8 cellular contexts compared by ENCODE assay signal in genomic region chr2:54680397-54681032, GRCh38. TPM values are rescaled to one million over a fixed set of nuclear protein-coding genes. Genes with fewer than 3 reads are reported as not detected.
A peak's percentile ranks its signal among the peaks of the same experiment; 100 is the strongest.
DNase-seq lines count a peak whose midpoint lies in the region; ATAC-seq lines count a peak whose summit lies in the region.

No MANE protein-coding gene starts in this region.

- H3K36me3 Mint-ChIP-seq in activated T-helper 1 cell treated with anti-CD3 and anti-CD28 coated beads, Interleukin-12 subunit alpha, Interleukin-12 subunit beta, Interleukin-2, Interleukin-4 antibody, amounts not matched to agents 30 ng/mL and 10 ng/mL and 1 ng/mL, durations not matched to agents 14 hours and 24 hours and 36 hours (ENCODE audit: low read depth): no peaks in the 10 kb centered on the region
- H3K36me3 Mint-ChIP-seq in stimulated activated naive CD8-positive, alpha-beta T cell treated with anti-CD3 and anti-CD28 coated beads, Interleukin-15, Interleukin-2, amounts not matched to agents 100 ng/mL and 50 ng/mL, for 24 hours (ENCODE audit: low read depth): no peaks in the 10 kb centered on the region

- peak overlapping the region; percentile 78 for H3K4me3 Mint-ChIP-seq in activated T-helper 1 cell treated with anti-CD3 and anti-CD28 coated beads, Interleukin-12 subunit alpha, Interleukin-12 subunit beta, Interleukin-2, Interleukin-4 antibody, amounts not matched to agents 30 ng/mL and 10 ng/mL and 1 ng/mL, durations not matched to agents 14 hours and 24 hours and 36 hours
- H3K4me3 Mint-ChIP-seq in stimulated activated naive CD8-positive, alpha-beta T cell treated with anti-CD3 and anti-CD28 coated beads, Interleukin-15, Interleukin-2, amounts not matched to agents 100 ng/mL and 50 ng/mL, for 24 hours: peak overlapping the region; percentile 61

- intact Hi-C loops in activated T-helper 1 cell treated with anti-CD3 and anti-CD28 coated beads, Interleukin-12 subunit alpha, Interleukin-12 subunit beta, Interleukin-2, Interleukin-4 antibody, amounts not matched to agents 30 ng/mL and 10 ng/mL and 1 ng/mL, durations not matched to agents 14 hours and 24 hours and 36 hours (cut with micrococcal nuclease): loop anchor here (1.0 to 5.0 kb wide), 10 partner anchors 7 to 632 kb away; partner anchors contain the start of gene EML6

- DNase-seq in AG20443 (ENCODE audit: low spot score) (peak; percentile 45), NCI-H2107 (lab: John Stamatoyannopoulos, UW) (no peak), DMS153 (lab: John Stamatoyannopoulos, UW) (no peak), NCI-H1048 (lab: John Stamatoyannopoulos, UW) (no peak)
- DNase-seq in activated T-helper 1 cell treated with anti-CD3 and anti-CD28 coated beads, Interleukin-12 subunit alpha, Interleukin-12 subunit beta, Interleukin-2, Interleukin-4 antibody, amounts not matched to agents 30 ng/mL and 10 ng/mL and 1 ng/mL, durations not matched to agents 14 hours and 24 hours and 36 hours (ENCODE audit: low spot score): peak; percentile 39

- peaks cover 59% of the 10 kb centered on the region for H3K4me1 Mint-ChIP-seq in activated T-helper 1 cell treated with anti-CD3 and anti-CD28 coated beads, Interleukin-12 subunit alpha, Interleukin-12 subunit beta, Interleukin-2, Interleukin-4 antibody, amounts not matched to agents 30 ng/mL and 10 ng/mL and 1 ng/mL, durations not matched to agents 14 hours and 24 hours and 36 hours (ENCODE audit: low read depth)
- peaks cover 29% of the 10 kb centered on the region for H3K4me1 Mint-ChIP-seq in stimulated activated naive CD8-positive, alpha-beta T cell treated with anti-CD3 and anti-CD28 coated beads, Interleukin-15, Interleukin-2, amounts not matched to agents 100 ng/mL and 50 ng/mL, for 24 hours (ENCODE audit: low read depth)

- H3K27ac Mint-ChIP-seq in activated T-helper 1 cell treated with anti-CD3 and anti-CD28 coated beads, Interleukin-12 subunit alpha, Interleukin-12 subunit beta, Interleukin-2, Interleukin-4 antibody, amounts not matched to agents 30 ng/mL and 10 ng/mL and 1 ng/mL, durations not matched to agents 14 hours and 24 hours and 36 hours: peak overlapping the region; percentile 65
- peak overlapping the region; percentile 89 for H3K27ac Mint-ChIP-seq in stimulated activated naive CD8-positive, alpha-beta T cell treated with anti-CD3 and anti-CD28 coated beads, Interleukin-15, Interleukin-2, amounts not matched to agents 100 ng/mL and 50 ng/mL, for 24 hours

- ATAC-seq in GM19328 (IDR thresholded peaks at IDR 0.05; ENCODE audit: unreplicated experiment) (peak; percentile 80), HG03280 (IDR thresholded peaks at IDR 0.05; ENCODE audit: unreplicated experiment) (peak; percentile 53)

- H3K9me3 Mint-ChIP-seq in activated T-helper 1 cell treated with anti-CD3 and anti-CD28 coated beads, Interleukin-12 subunit alpha, Interleukin-12 subunit beta, Interleukin-2, Interleukin-4 antibody, amounts not matched to agents 30 ng/mL and 10 ng/mL and 1 ng/mL, durations not matched to agents 14 hours and 24 hours and 36 hours: no peaks in the 10 kb centered on the region
- H3K9me3 Mint-ChIP-seq in stimulated activated naive CD8-positive, alpha-beta T cell treated with anti-CD3 and anti-CD28 coated beads, Interleukin-15, Interleukin-2, amounts not matched to agents 100 ng/mL and 50 ng/mL, for 24 hours: no peaks in the 10 kb centered on the region

- peaks cover 33% of the 10 kb centered on the region for H3K27me3 Mint-ChIP-seq in activated T-helper 1 cell treated with anti-CD3 and anti-CD28 coated beads, Interleukin-12 subunit alpha, Interleukin-12 subunit beta, Interleukin-2, Interleukin-4 antibody, amounts not matched to agents 30 ng/mL and 10 ng/mL and 1 ng/mL, durations not matched to agents 14 hours and 24 hours and 36 hours (ENCODE audit: insufficient read depth)
- peaks cover 66% of the 10 kb centered on the region for H3K27me3 Mint-ChIP-seq in stimulated activated naive CD8-positive, alpha-beta T cell treated with anti-CD3 and anti-CD28 coated beads, Interleukin-15, Interleukin-2, amounts not matched to agents 100 ng/mL and 50 ng/mL, for 24 hours

RNA-seq across cellular contexts. Expression of gene EML6, which starts 42.9 kb away (rescaled TPM):
- total RNA-seq in activated T-helper 1 cell treated with anti-CD3 and anti-CD28 coated beads, Interleukin-12 subunit alpha, Interleukin-12 subunit beta, Interleukin-2, Interleukin-4 antibody, amounts not matched to agents 30 ng/mL and 10 ng/mL and 1 ng/mL, durations not matched to agents 14 hours and 24 hours and 36 hours: 0.37 and 0.44 TPM in 2 replicates

Comparison
In these comparisons a context has a peak if more than half of its experiments do, and no peak if none do; other contexts are left out.
1. DNase-seq: peak in AG20443 (single experiment) and activated T-helper 1 cell treated with anti-CD3 and anti-CD28 coated beads, Interleukin-12 subunit alpha, Interleukin-12 subunit beta, Interleukin-2, Interleukin-4 antibody, amounts not matched to agents 30 ng/mL and 10 ng/mL and 1 ng/mL, durations not matched to agents 14 hours and 24 hours and 36 hours (single experiment); none in NCI-H2107 (single experiment), DMS153 (single experiment) and NCI-H1048 (single experiment).